ENCODE assay signal across 8 cellular contexts in genomic region chr19:19619121-19619848, GRCh38. TPM values are rescaled to one million over a fixed set of nuclear protein-coding genes. Genes with fewer than 3 reads are reported as not detected.
DNase-seq lines count a peak whose midpoint lies in the region; TF ChIP-seq lines count a peak whose summit lies in the region.

No MANE protein-coding gene starts in this region.

- CTCF ChIA-PET in AG04449 (lab: Yijun Ruan, JAX): interaction anchor here (2.2 kb wide), 1 partner anchor 65 kb away, joined by 5 read pairs; no protein-coding TSS in a partner anchor

- POLR2A ChIA-PET in AG04449 (lab: Yijun Ruan, JAX): no interaction called here

- peaks cover 37% of the 10 kb centered on the region for H3K4me1 Mint-ChIP-seq in activated naive CD8-positive, alpha-beta T cell treated with anti-CD3 and anti-CD28 coated beads for 36 hours
- H3K4me1 Mint-ChIP-seq in mesothelial cell of epicardium: peaks cover 26% of the 10 kb centered on the region

- H3K4me3 ChIP-seq in AG04449 (ENCODE audit: low read depth, low read length) (peak overlapping the region; percentile 67), H7 (ENCODE audit: insufficient read depth, low read depth, low read length) (peak overlapping the region; percentile 33; the same call in 1 of the 2 replicates)

- peaks cover 6% of the 10 kb centered on the region for H3K36me3 ChIP-seq in H7 (replicated peaks; ENCODE audit: control insufficient read depth, insufficient read depth, low read length)

- peaks cover 4% of the 10 kb centered on the region; the same call in 1 of the 2 replicates for H3K27me3 ChIP-seq in H7 (ENCODE audit: control insufficient read depth, insufficient read depth, low read length)

- peak overlapping the region; percentile 80 for H3K4me3 Mint-ChIP-seq in activated naive CD8-positive, alpha-beta T cell treated with anti-CD3 and anti-CD28 coated beads for 36 hours
- H3K4me3 Mint-ChIP-seq in mesothelial cell of epicardium: peak overlapping the region; percentile 73

- H3K27me3 Mint-ChIP-seq in activated naive CD8-positive, alpha-beta T cell treated with anti-CD3 and anti-CD28 coated beads for 36 hours: no peaks in the 10 kb centered on the region
- H3K27me3 Mint-ChIP-seq in mesothelial cell of epicardium (ENCODE audit: low read depth): no peaks in the 10 kb centered on the region

- H3K27ac Mint-ChIP-seq in activated naive CD8-positive, alpha-beta T cell treated with anti-CD3 and anti-CD28 coated beads for 36 hours: peak overlapping the region; percentile 87
- H3K27ac Mint-ChIP-seq in mesothelial cell of epicardium: peak overlapping the region; percentile 84

- H3K36me3 Mint-ChIP-seq in activated naive CD8-positive, alpha-beta T cell treated with anti-CD3 and anti-CD28 coated beads for 36 hours: peaks cover 8% of the 10 kb centered on the region
- H3K36me3 Mint-ChIP-seq in mesothelial cell of epicardium: peaks cover 3% of the 10 kb centered on the region

- no peak overlapping the region for H3K27ac ChIP-seq in caudate nucleus (ENCODE audit: low read depth, low read length)

- DNase-seq in AG04449 (ENCODE audit: low read depth, low spot score): no peak
- no peak for DNase-seq in H7
- DNase-seq in activated naive CD8-positive, alpha-beta T cell treated with anti-CD3 and anti-CD28 coated beads for 36 hours: no peak
- DNase-seq in mesothelial cell of epicardium (ENCODE audit: low spot score in 2 of 2, unreplicated experiment in 2 of 2): no peak
- DNase-seq in iPS-NIHi7 (ENCODE audit: extremely low spot score): no peak
- no peak for DNase-seq in NK-92 treated with Interleukin-12 subunit alpha and Interleukin-12 subunit beta, amount 100 ng/mL, for 24 hours (lab: John Stamatoyannopoulos, UW)
- no peak for DNase-seq in NCI-H2081 (lab: John Stamatoyannopoulos, UW)
- no peak for DNase-seq in caudate nucleus (lab: John Stamatoyannopoulos, UW)

- TF ChIP-seq CTCF in AG04449 (IDR thresholded peaks at IDR 0.05; ENCODE audit: insufficient read depth, low read length, missing control alignments) (no peak), mesothelial cell of epicardium (IDR thresholded peaks at IDR 0.05; ENCODE audit: unreplicated experiment) (no peak)

- H3K9me3 Mint-ChIP-seq in activated naive CD8-positive, alpha-beta T cell treated with anti-CD3 and anti-CD28 coated beads for 36 hours: no peaks in the 10 kb centered on the region
- no peaks in the 10 kb centered on the region for H3K9me3 Mint-ChIP-seq in mesothelial cell of epicardium

RNA-seq across cellular contexts. Expression of gene PBX4, which starts 0.8 kb away (rescaled TPM):
- 0.94 and 2.7 TPM in 2 replicates for total RNA-seq in H7 (2014; rRNA removed; shearing (Covaris generic))
- total RNA-seq in activated naive CD8-positive, alpha-beta T cell treated with anti-CD3 and anti-CD28 coated beads for 36 hours: 1 to 10 TPM; 8.2 to 9.6 TPM
- total RNA-seq in mesothelial cell of epicardium: 11.3 to 12.8 TPM (median 12.2 TPM) in 3 replicates

RNA-seq across cellular contexts. Expression of gene LPAR2, which starts 8.7 kb away (rescaled TPM):
- total RNA-seq in H7 (2014; rRNA removed; shearing (Covaris generic)): 44.0 and 45.0 TPM in 2 replicates
- total RNA-seq in activated naive CD8-positive, alpha-beta T cell treated with anti-CD3 and anti-CD28 coated beads for 36 hours: 10 to 100 TPM; 23.7 to 28.4 TPM
- 84.2 to 93.4 TPM (median 87.1 TPM) in 3 replicates for total RNA-seq in mesothelial cell of epicardium

RNA-seq across cellular contexts. Expression of gene GMIP, which starts 24.2 kb away (rescaled TPM):
- 6.6 and 6.7 TPM in 2 replicates for total RNA-seq in H7 (2014; rRNA removed; shearing (Covaris generic))
- 10 to 100 TPM; 53.3 to 54.7 TPM for total RNA-seq in activated naive CD8-positive, alpha-beta T cell treated with anti-CD3 and anti-CD28 coated beads for 36 hours
- 25.0 to 27.1 TPM (median 25.1 TPM) in 3 replicates for total RNA-seq in mesothelial cell of epicardium

RNA-seq across cellular contexts. Expression of gene ATP13A1, which starts 44.2 kb away (rescaled TPM):
- 36.2 and 40.6 TPM in 2 replicates for total RNA-seq in H7 (2014; rRNA removed; shearing (Covaris generic))
- total RNA-seq in activated naive CD8-positive, alpha-beta T cell treated with anti-CD3 and anti-CD28 coated beads for 36 hours: 10 to 100 TPM; 72.6 to 76.4 TPM
- 83.8 to 88.3 TPM (median 87.3 TPM) in 3 replicates for total RNA-seq in mesothelial cell of epicardium

RNA-seq across cellular contexts. Expression of gene ZNF101, which starts 49.4 kb away (rescaled TPM):
- 24.1 and 24.9 TPM in 2 replicates for total RNA-seq in H7 (2014; rRNA removed; shearing (Covaris generic))
- 10 to 100 TPM; 71.8 to 73.2 TPM for total RNA-seq in activated naive CD8-positive, alpha-beta T cell treated with anti-CD3 and anti-CD28 coated beads for 36 hours
- total RNA-seq in mesothelial cell of epicardium: 8.0 to 8.3 TPM (median 8.3 TPM) in 3 replicates
